Comparison of ENCODE assay signal across 22 cellular contexts in genomic region chr7:26992670-26993069, GRCh38.
"Had no signal": no experiment of that assay in that cellular context is flagged by ENCODE, and none has a peak within 500 bp of the region (broad histone marks: within the 10 kb centered on the region; RNA-seq: fewer than 3 reads in every experiment).

No MANE protein-coding gene starts in this region.

- H3K4me3 Mint-ChIP-seq: activated CD8-positive, alpha-beta T cell treated with anti-CD3 and anti-CD28 coated beads for 36 hours; activated naive CD4-positive, alpha-beta T cell treated with anti-CD3 and anti-CD28 coated beads, Interleukin-2, amount 10 ng/mL, durations not matched to agents 7 days and 5 days; activated naive CD8-positive, alpha-beta T cell treated with anti-CD3 and anti-CD28 coated beads for 36 hours; activated T-cell treated with anti-CD3 and anti-CD28 coated beads, Interleukin-2, amount 50 U/mL, for 72 hours; T-helper 1 cell treated with Interleukin-12 subunit alpha and Interleukin-12 subunit beta and Interleukin-4 antibody, amounts not matched to agents 30 μg/mL and 1 μg/mL, for 36 hours had no signal

- H3K9me3 Mint-ChIP-seq: activated CD8-positive, alpha-beta T cell treated with anti-CD3 and anti-CD28 coated beads for 36 hours; activated naive CD4-positive, alpha-beta T cell treated with anti-CD3 and anti-CD28 coated beads, Interleukin-2, amount 10 ng/mL, durations not matched to agents 7 days and 5 days; activated naive CD8-positive, alpha-beta T cell treated with anti-CD3 and anti-CD28 coated beads for 36 hours; activated T-cell treated with anti-CD3 and anti-CD28 coated beads, Interleukin-2, amount 50 U/mL, for 72 hours; activated T-helper 2 cell treated with anti-CD3 and anti-CD28 coated beads, Interferon-gamma antibody, Interleukin-2, Interleukin-4, amounts not matched to agents 10 μg/mL and 5 μg/mL and 100 μg/mL, durations not matched to agents 14 hours and 24 hours and 36 hours; T-helper 1 cell treated with Interleukin-12 subunit alpha and Interleukin-12 subunit beta and Interleukin-4 antibody, amounts not matched to agents 30 μg/mL and 1 μg/mL, for 36 hours had no signal

- DNase-seq: activated CD4-positive, alpha-beta T cell treated with anti-CD3 and anti-CD28 coated beads for 4 hours; activated CD8-positive, alpha-beta memory T cell treated with anti-CD3 and anti-CD28 coated beads, Interleukin-2, amount 50 U/mL, for 4 hours; activated CD8-positive, alpha-beta T cell treated with anti-CD3 and anti-CD28 coated beads for 36 hours; activated gamma-delta T cell treated with Interleukin-2 at 50 U/mL for 16 hours; activated naive CD4-positive, alpha-beta T cell treated with anti-CD3 and anti-CD28 coated beads, Interleukin-2, amount 10 ng/mL, durations not matched to agents 7 days and 5 days; activated naive CD8-positive, alpha-beta T cell treated with anti-CD3 and anti-CD28 coated beads for 36 hours; activated T-cell treated with anti-CD3 and anti-CD28 coated beads, Interleukin-2, amount 50 U/mL, for 72 hours; MM.1S; NCI-H1105; NCI-H1436; NCI-H187; NCI-H2081; NCI-H510A treated with DMSO at 0.1 percent for 48 hours; NCI-H69; NK-92 treated with Interleukin-12 subunit alpha and Interleukin-12 subunit beta, amount 100 ng/mL, for 24 hours; OCI-M1; RPMI8226; SHP77 had no signal

- H3K27ac Mint-ChIP-seq: activated CD8-positive, alpha-beta T cell treated with anti-CD3 and anti-CD28 coated beads for 36 hours; activated naive CD4-positive, alpha-beta T cell treated with anti-CD3 and anti-CD28 coated beads, Interleukin-2, amount 10 ng/mL, durations not matched to agents 7 days and 5 days; activated naive CD8-positive, alpha-beta T cell treated with anti-CD3 and anti-CD28 coated beads for 36 hours; activated T-cell treated with anti-CD3 and anti-CD28 coated beads, Interleukin-2, amount 50 U/mL, for 72 hours; activated T-helper 2 cell treated with anti-CD3 and anti-CD28 coated beads, Interferon-gamma antibody, Interleukin-2, Interleukin-4, amounts not matched to agents 10 μg/mL and 5 μg/mL and 100 μg/mL, durations not matched to agents 14 hours and 24 hours and 36 hours; T-helper 1 cell treated with Interleukin-12 subunit alpha and Interleukin-12 subunit beta and Interleukin-4 antibody, amounts not matched to agents 30 μg/mL and 1 μg/mL, for 36 hours had no signal

- ATAC-seq: activated CD4-positive, CD25-positive, alpha-beta regulatory T cell treated with anti-CD3 and anti-CD28 coated beads, Interleukin-2, amount 50 U/mL, for 24 hours; activated CD8-positive, alpha-beta T cell treated with anti-CD3 and anti-CD28 coated beads for 36 hours; activated T-cell treated with anti-CD3 and anti-CD28 coated beads, Interleukin-2, amount 50 U/mL, for 72 hours; Panc1 had no signal

- H3K36me3 Mint-ChIP-seq: activated naive CD4-positive, alpha-beta T cell treated with anti-CD3 and anti-CD28 coated beads, Interleukin-2, amount 10 ng/mL, durations not matched to agents 7 days and 5 days; activated naive CD8-positive, alpha-beta T cell treated with anti-CD3 and anti-CD28 coated beads for 36 hours had no signal

- H3K27me3 Mint-ChIP-seq: activated naive CD4-positive, alpha-beta T cell treated with anti-CD3 and anti-CD28 coated beads, Interleukin-2, amount 10 ng/mL, durations not matched to agents 7 days and 5 days had no signal

- H3K4me1 Mint-ChIP-seq: activated naive CD4-positive, alpha-beta T cell treated with anti-CD3 and anti-CD28 coated beads, Interleukin-2, amount 10 ng/mL, durations not matched to agents 7 days and 5 days had no signal
